ENCODE assay signal across 18 cellular contexts in the genomic region with DNA sequence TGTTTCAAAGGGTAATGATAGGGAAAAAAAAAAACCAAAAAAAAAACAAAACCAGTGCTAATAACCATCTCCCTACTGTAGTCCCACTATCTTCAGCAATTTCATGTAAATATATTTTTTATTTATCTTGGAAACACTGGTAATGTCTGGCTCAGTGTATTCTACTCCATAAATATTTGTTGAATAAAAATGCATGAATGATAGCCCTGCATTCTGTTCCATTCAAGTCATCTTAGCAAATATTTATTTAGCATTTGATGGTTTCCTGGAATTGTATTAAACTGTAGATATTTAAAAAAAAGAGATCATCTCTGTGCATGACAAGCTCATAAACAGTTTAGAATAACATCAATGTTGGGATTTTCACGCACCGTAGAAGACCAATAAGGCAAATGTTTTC. TPM values are rescaled to one million over a fixed set of nuclear protein-coding genes. Genes with fewer than 3 reads are reported as not detected.
DNase-seq lines count a peak whose midpoint lies in the region; ATAC-seq and TF ChIP-seq lines count a peak whose summit lies in the region.
"Had no signal": no experiment of that assay in that cellular context is flagged by ENCODE, and none has a peak within 500 bp of the region (broad histone marks: within the 10 kb centered on the region; RNA-seq: fewer than 3 reads in every experiment).

No MANE protein-coding gene starts in this region.

- H3K9me3 Mint-ChIP-seq in T-helper 1 cell treated with Interleukin-12 subunit alpha and Interleukin-12 subunit beta and Interleukin-4 antibody, amounts not matched to agents 30 μg/mL and 1 μg/mL, for 36 hours, result no peaks in the 10 kb centered on the region
- H3K9me3 Mint-ChIP-seq in stimulated activated naive CD8-positive, alpha-beta T cell treated with anti-CD3 and anti-CD28 coated beads, Interleukin-15, Interleukin-2, amounts not matched to agents 100 ng/mL and 50 ng/mL, for 24 hours, result no peaks in the 10 kb centered on the region
- H3K9me3 Mint-ChIP-seq in stimulated activated naive CD8-positive, alpha-beta T cell treated with anti-CD3 and anti-CD28 coated beads, Interleukin-15, amount 100 ng/mL, for 72 hours, result no peaks in the 10 kb centered on the region
- no peaks in the 10 kb centered on the region for H3K9me3 Mint-ChIP-seq in stimulated activated effector memory CD8-positive, alpha-beta T cell treated with anti-CD3 and anti-CD28 coated beads, Interleukin-12 subunit alpha, Interleukin-12 subunit beta, amount 100 ng/mL, for 72 hours

- intact Hi-C loops in PC-3 (cut with micrococcal nuclease), result loop anchor here (1.0 kb wide), 1 partner anchor 27 kb away; no protein-coding TSS in a partner anchor

- H4K20me1 ChIP-seq in PC-3 (ENCODE audit: low read length), result no peaks in the 10 kb centered on the region

- H3K4me3 Mint-ChIP-seq in T-helper 1 cell treated with Interleukin-12 subunit alpha and Interleukin-12 subunit beta and Interleukin-4 antibody, amounts not matched to agents 30 μg/mL and 1 μg/mL, for 36 hours, result peak overlapping the region; percentile 33
- peak overlapping the region; percentile 12 for H3K4me3 Mint-ChIP-seq in stimulated activated naive CD8-positive, alpha-beta T cell treated with anti-CD3 and anti-CD28 coated beads, Interleukin-15, Interleukin-2, amounts not matched to agents 100 ng/mL and 50 ng/mL, for 24 hours
- H3K4me3 Mint-ChIP-seq in stimulated activated naive CD8-positive, alpha-beta T cell treated with anti-CD3 and anti-CD28 coated beads, Interleukin-15, amount 100 ng/mL, for 72 hours, result peak overlapping the region in 1 of 2 donors; percentile 62
- H3K4me3 Mint-ChIP-seq in stimulated activated effector memory CD8-positive, alpha-beta T cell treated with anti-CD3 and anti-CD28 coated beads, Interleukin-12 subunit alpha, Interleukin-12 subunit beta, amount 100 ng/mL, for 72 hours, result peak overlapping the region; percentile 5
- H3K4me3 Mint-ChIP-seq: CD14-positive monocyte had no signal

- no TSS peak for BruUV-seq in PC-3 (replicated peaks; lab: Mats Ljungman, UMichigan)

- CTCF ChIA-PET in PC-3 (lab: Charles Lee), result interaction anchor here (0.7 to 1.0 kb wide), 3 partner anchors 21 to 24 kb away, joined by 3 to 5 read pairs (median 3); no protein-coding TSS in a partner anchor

- no peaks in the 10 kb centered on the region for H3K36me3 ChIP-seq in PC-3 (ENCODE audit: low read depth, low read length)

- TF ChIP-seq CTCF in PC-3 (conservative IDR thresholded peaks at IDR 0.05; ENCODE audit: low read depth, low read length), result no peak

- peaks cover 13% of the 10 kb centered on the region for H3K36me3 Mint-ChIP-seq in T-helper 1 cell treated with Interleukin-12 subunit alpha and Interleukin-12 subunit beta and Interleukin-4 antibody, amounts not matched to agents 30 μg/mL and 1 μg/mL, for 36 hours (ENCODE audit: low read depth)
- H3K36me3 Mint-ChIP-seq in stimulated activated naive CD8-positive, alpha-beta T cell treated with anti-CD3 and anti-CD28 coated beads, Interleukin-15, Interleukin-2, amounts not matched to agents 100 ng/mL and 50 ng/mL, for 24 hours (ENCODE audit: low read depth), result no peaks in the 10 kb centered on the region
- H3K36me3 Mint-ChIP-seq in stimulated activated effector memory CD8-positive, alpha-beta T cell treated with anti-CD3 and anti-CD28 coated beads, Interleukin-12 subunit alpha, Interleukin-12 subunit beta, amount 100 ng/mL, for 72 hours, result peaks cover 23% of the 10 kb centered on the region
- H3K36me3 Mint-ChIP-seq: CD14-positive monocyte had no signal

- H3K9me2 ChIP-seq in PC-3 (replicated peaks; ENCODE audit: low read length), result no peaks in the 10 kb centered on the region

- no peaks in the 10 kb centered on the region for H3K27me3 ChIP-seq in PC-3 (ENCODE audit: low read length)

- H3K27ac Mint-ChIP-seq in T-helper 1 cell treated with Interleukin-12 subunit alpha and Interleukin-12 subunit beta and Interleukin-4 antibody, amounts not matched to agents 30 μg/mL and 1 μg/mL, for 36 hours, result no peak overlapping the region
- H3K27ac Mint-ChIP-seq in stimulated activated naive CD8-positive, alpha-beta T cell treated with anti-CD3 and anti-CD28 coated beads, Interleukin-15, Interleukin-2, amounts not matched to agents 100 ng/mL and 50 ng/mL, for 24 hours, result no peak overlapping the region
- peak overlapping the region in 1 of 2 donors; percentile 35 for H3K27ac Mint-ChIP-seq in stimulated activated naive CD8-positive, alpha-beta T cell treated with anti-CD3 and anti-CD28 coated beads, Interleukin-15, amount 100 ng/mL, for 72 hours
- H3K27ac Mint-ChIP-seq in stimulated activated effector memory CD8-positive, alpha-beta T cell treated with anti-CD3 and anti-CD28 coated beads, Interleukin-12 subunit alpha, Interleukin-12 subunit beta, amount 100 ng/mL, for 72 hours, result no peak overlapping the region
- H3K27ac Mint-ChIP-seq: CD14-positive monocyte had no signal

- H3K79me2 ChIP-seq in PC-3 (ENCODE audit: low read length), result no peaks in the 10 kb centered on the region

- peak overlapping the region; percentile 47 for H3K9ac ChIP-seq in PC-3 (ENCODE audit: low read length)

- peaks cover 28% of the 10 kb centered on the region for H3K4me1 ChIP-seq in PC-3 (ENCODE audit: insufficient read depth, low read length)

- peak overlapping the region; percentile 68 for H3K4me2 ChIP-seq in PC-3 (ENCODE audit: low read length)

- DNase-seq in T-helper 1 cell (no peak), PC-3 (peak; percentile 87), AML-193 (lab: John Stamatoyannopoulos, UW) (no peak), SHP77 (lab: John Stamatoyannopoulos, UW) (no peak)
- DNase-seq in stimulated activated naive CD8-positive, alpha-beta T cell treated with anti-CD3 and anti-CD28 coated beads, Interleukin-15, amount 100 ng/mL, for 72 hours, result no peak
- DNase-seq in stimulated activated effector memory CD8-positive, alpha-beta T cell treated with anti-CD3 and anti-CD28 coated beads, Interleukin-12 subunit alpha, Interleukin-12 subunit beta, amount 100 ng/mL, for 72 hours (ENCODE audit: low spot score in 2 of 2), result no peak
- DNase-seq: DMS 273 treated with DMSO at 0.1 percent for 48 hours, NCI-H1105 treated with DMSO at 0.1 percent for 48 hours, NCI-H1694 treated with DMSO at 0.1 percent for 48 hours, NCI-H446, NCI-H69 had no signal

- peaks cover 6% of the 10 kb centered on the region for H3F3A ChIP-seq in PC-3 (ENCODE audit: low read length, unreplicated experiment)

- peaks cover 28% of the 10 kb centered on the region for H3K4me1 Mint-ChIP-seq in T-helper 1 cell treated with Interleukin-12 subunit alpha and Interleukin-12 subunit beta and Interleukin-4 antibody, amounts not matched to agents 30 μg/mL and 1 μg/mL, for 36 hours (ENCODE audit: low read depth)
- H3K4me1 Mint-ChIP-seq in stimulated activated naive CD8-positive, alpha-beta T cell treated with anti-CD3 and anti-CD28 coated beads, Interleukin-15, Interleukin-2, amounts not matched to agents 100 ng/mL and 50 ng/mL, for 24 hours (ENCODE audit: low read depth), result no peaks in the 10 kb centered on the region
- H3K4me1 Mint-ChIP-seq in stimulated activated naive CD8-positive, alpha-beta T cell treated with anti-CD3 and anti-CD28 coated beads, Interleukin-15, amount 100 ng/mL, for 72 hours, result no peaks in the 10 kb centered on the region
- H3K4me1 Mint-ChIP-seq in stimulated activated effector memory CD8-positive, alpha-beta T cell treated with anti-CD3 and anti-CD28 coated beads, Interleukin-12 subunit alpha, Interleukin-12 subunit beta, amount 100 ng/mL, for 72 hours, result no peaks in the 10 kb centered on the region
- H3K4me1 Mint-ChIP-seq: CD14-positive monocyte had no signal

- ATAC-seq in stimulated activated naive CD8-positive, alpha-beta T cell treated with anti-CD3 and anti-CD28 coated beads, Interleukin-15, amount 100 ng/mL, for 72 hours, result no peak
- peak; percentile 94 for ATAC-seq in PC-3
- ATAC-seq in stimulated activated effector memory CD8-positive, alpha-beta T cell treated with anti-CD3 and anti-CD28 coated beads, Interleukin-12 subunit alpha, Interleukin-12 subunit beta, amount 100 ng/mL, for 72 hours, result no peak
- ATAC-seq: Panc1 had no signal

- POLR2A ChIA-PET in PC-3 (lab: Charles Lee; ENCODE audit: unreplicated experiment), result no interaction called here

- H2AFZ ChIP-seq in PC-3 (ENCODE audit: low read length), result peak overlapping the region; percentile 49

- H3K9me3 ChIP-seq in PC-3 (ENCODE audit: low read length), result no peaks in the 10 kb centered on the region

- H3K27ac ChIP-seq in PC-3 (ENCODE audit: low read length), result peak overlapping the region; percentile 89

- H3K27me3 Mint-ChIP-seq in T-helper 1 cell treated with Interleukin-12 subunit alpha and Interleukin-12 subunit beta and Interleukin-4 antibody, amounts not matched to agents 30 μg/mL and 1 μg/mL, for 36 hours (ENCODE audit: low read depth), result no peaks in the 10 kb centered on the region
- no peaks in the 10 kb centered on the region for H3K27me3 Mint-ChIP-seq in stimulated activated naive CD8-positive, alpha-beta T cell treated with anti-CD3 and anti-CD28 coated beads, Interleukin-15, Interleukin-2, amounts not matched to agents 100 ng/mL and 50 ng/mL, for 24 hours
- no peaks in the 10 kb centered on the region for H3K27me3 Mint-ChIP-seq in stimulated activated naive CD8-positive, alpha-beta T cell treated with anti-CD3 and anti-CD28 coated beads, Interleukin-15, amount 100 ng/mL, for 72 hours

- H3K4me3 ChIP-seq in PC-3 (ENCODE audit: low read length), result peak overlapping the region; percentile 37; the same call in 1 of the 2 replicates

RNA-seq across cellular contexts. Expression of a gene that starts 24.2 kb away (rescaled TPM):
- not detected in 2 replicates for total RNA-seq in PC-3 (2014; rRNA removed)
- total RNA-seq: H4, HT-29, LHCN-M2 had no signal

RNA-seq across cellular contexts. Expression of a gene that starts 55.6 kb away (rescaled TPM):
- total RNA-seq in PC-3 (2014; rRNA removed), result not detected in 2 replicates
- total RNA-seq: H4, HT-29, LHCN-M2 had no signal
